In the genomic region with DNA sequence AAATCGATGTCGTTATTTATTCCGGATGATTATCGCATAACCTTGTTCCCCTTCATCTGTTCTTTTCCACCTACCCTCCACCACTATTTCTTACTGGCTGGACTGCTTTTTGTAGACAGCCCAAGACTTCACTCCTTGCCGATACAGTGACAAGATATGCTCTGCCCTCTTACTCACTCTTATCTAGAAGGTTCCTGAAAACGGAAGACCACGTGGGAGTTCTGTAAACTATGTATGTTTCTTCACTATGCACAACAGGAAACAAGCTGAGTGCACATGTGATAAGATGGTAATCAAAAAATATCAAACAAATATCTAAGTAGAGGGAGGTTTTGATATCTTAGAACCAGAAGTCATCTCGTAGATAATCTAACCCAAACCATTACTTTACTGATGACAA, we compare ENCODE assay signal across 26 cellular contexts.
"Had no signal": no experiment of that assay in that cellular context is flagged by ENCODE, and none has a peak within 500 bp of the region (broad histone marks: within the 10 kb centered on the region; RNA-seq: fewer than 3 reads in every experiment).

No MANE protein-coding gene starts in this region.

- DNase-seq: dorsolateral prefrontal cortex; effector CD8-positive, alpha-beta T cell; endodermal cell; foreskin keratinocyte; heart left ventricle; kidney; mucosa of descending colon; naive B cell; stimulated activated CD4-positive, alpha-beta T cell treated with anti-CD3 and anti-CD28 coated beads, Interleukin-12 subunit alpha, Interleukin-12 subunit beta, amount 100 ng/mL, for 4 hours; stimulated activated CD4-positive, alpha-beta T cell treated with anti-CD3 and anti-CD28 coated beads, Interleukin-1b, Interleukin-23, amount 100 ng/mL, for 48 hours; stimulated activated CD4-positive, alpha-beta T cell treated with anti-CD3 and anti-CD28 coated beads, Interleukin-4, amount 100 ng/mL, for 1 hour; stimulated activated CD8-positive, alpha-beta memory T cell treated with anti-CD3 and anti-CD28 coated beads, Interleukin-4, amount 100 ng/mL, for 48 hours; stimulated activated naive CD4-positive, alpha-beta T cell; stimulated activated naive CD8-positive, alpha-beta T cell treated with anti-CD3 and anti-CD28 coated beads, Interleukin-15, amount 100 ng/mL, for 72 hours; transverse colon had no signal

- H3K36me3 ChIP-seq: esophagus muscularis mucosa, gastroesophageal sphincter, heart left ventricle, neural progenitor cell, suprapubic skin, transverse colon, vagina had no signal

- ATAC-seq: foreskin keratinocyte; gastroesophageal sphincter; heart left ventricle; left lobe of liver; mucosa of descending colon; sciatic nerve; stimulated activated naive CD8-positive, alpha-beta T cell treated with anti-CD3 and anti-CD28 coated beads, Interleukin-15, amount 100 ng/mL, for 72 hours had no signal

- H3K4me2 ChIP-seq: hepatocyte, neural progenitor cell, smooth muscle cell had no signal

- H3K27ac ChIP-seq: dorsolateral prefrontal cortex, esophagus muscularis mucosa, foreskin keratinocyte, gastroesophageal sphincter, heart left ventricle, hepatocyte, neural progenitor cell, parathyroid adenoma, suprapubic skin, transverse colon, vagina had no signal

- FAIRE-seq: kidney had no signal

- H3K79me2 ChIP-seq: hepatocyte, parathyroid adenoma had no signal

- H3K4me3 ChIP-seq: dorsolateral prefrontal cortex, esophagus muscularis mucosa, gastroesophageal sphincter, heart left ventricle, hepatocyte, lung, mucosa of descending colon, neural progenitor cell, smooth muscle cell, suprapubic skin, transverse colon, vagina had no signal

- H2AFZ ChIP-seq: hepatocyte, neural progenitor cell, parathyroid adenoma had no signal

- H3K9ac ChIP-seq: neural progenitor cell, parathyroid adenoma had no signal

- H3K9me3 ChIP-seq: esophagus muscularis mucosa, gastroesophageal sphincter, heart left ventricle, mucosa of descending colon, suprapubic skin, transverse colon, vagina had no signal

- H3K4me1 ChIP-seq: heart left ventricle, neural progenitor cell, parathyroid adenoma, suprapubic skin, transverse colon, vagina had no signal

- H3K27me3 ChIP-seq: dorsolateral prefrontal cortex, esophagus muscularis mucosa, foreskin keratinocyte, gastroesophageal sphincter, hepatocyte, neural progenitor cell, suprapubic skin, transverse colon, vagina had no signal
